In the genomic region with DNA sequence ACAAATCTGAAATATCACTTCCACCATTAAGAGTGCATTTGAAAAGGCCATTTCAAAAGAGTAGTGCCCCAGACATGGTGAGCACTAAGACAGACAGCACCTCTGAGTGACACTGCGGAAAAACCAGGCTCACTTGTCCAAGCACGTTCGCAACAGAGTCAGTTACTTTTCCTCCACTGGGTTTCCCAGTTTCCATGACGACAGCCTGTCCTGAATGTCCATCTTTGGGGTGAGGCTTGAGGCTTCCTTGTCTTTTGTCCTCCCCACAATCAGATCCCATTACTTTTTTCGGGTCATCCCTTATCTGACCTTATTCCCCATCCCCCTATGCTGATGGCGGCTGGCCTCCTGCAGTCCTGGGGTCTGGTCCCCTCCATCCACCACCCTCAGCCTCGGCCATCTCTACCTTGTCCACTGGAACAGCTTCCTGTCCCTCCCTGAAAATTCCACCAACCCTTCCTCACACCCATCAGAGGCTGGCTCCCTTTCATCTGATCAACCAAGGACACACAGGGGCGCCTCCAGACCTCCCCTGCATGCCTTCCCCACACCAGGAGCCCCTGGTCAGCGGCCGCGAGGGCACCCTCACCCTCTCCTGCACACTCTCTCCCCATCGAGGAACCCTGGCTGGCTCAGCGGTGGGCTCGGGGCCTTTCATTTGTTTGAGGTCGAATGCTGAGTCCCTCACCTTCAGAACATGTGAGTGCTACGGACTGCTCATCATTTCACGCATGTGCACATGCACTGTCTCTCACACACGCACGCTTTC, we compare ENCODE assay signal across 15 cellular contexts.
DNase-seq lines count a peak whose midpoint lies in the region; ATAC-seq and TF ChIP-seq lines count a peak whose summit lies in the region.
"Had no signal": no experiment of that assay in that cellular context is flagged by ENCODE, and none has a peak within 500 bp of the region (broad histone marks: within the 10 kb centered on the region; RNA-seq: fewer than 3 reads in every experiment).

No MANE protein-coding gene starts in this region.

- H2BK15ac ChIP-seq in H9 (ENCODE audit: low read depth, low read length): no peak overlapping the region

- no peaks in the 10 kb centered on the region for H4K20me1 ChIP-seq in H9 (ENCODE audit: control insufficient read depth, insufficient read depth, insufficient read length)

- H3K9ac ChIP-seq in H9 (ENCODE audit: extremely low read depth, insufficient read length, low read length): no peak overlapping the region

- no peak overlapping the region for H3K27ac ChIP-seq in H9 (ENCODE audit: insufficient read length, low read depth, low read length)
- H3K27ac ChIP-seq in KOPT-K1 (ENCODE audit: low read depth, low read length, poor library complexity, severe bottlenecking): peak overlapping the region; percentile 70
- H3K27ac ChIP-seq in sigmoid colon: no peak overlapping the region

- no peak for DNase-seq in H9
- peak; percentile 36 for DNase-seq in islet precursor cell
- peak; percentile 38 for DNase-seq in sigmoid colon
- no peak for DNase-seq in WTC11 (ENCODE audit: low spot score)
- DNase-seq in retina: no peak
- no peak for DNase-seq in stimulated activated CD4-positive, alpha-beta T cell treated with anti-CD3 and anti-CD28 coated beads, Interleukin-4, amount 100 ng/mL, for 4 hours
- DNase-seq: CD8-positive, alpha-beta T cell; Karpas-422; NCI-H1105 treated with DMSO at 0.1 percent for 48 hours; NCI-H187; NCI-H510A; SHP77 had no signal

- H2BK20ac ChIP-seq in H9 (ENCODE audit: low read depth, low read length, poor library complexity, severe bottlenecking): no peak overlapping the region

- CTCF ChIA-PET in WTC11 (lab: Charles Lee): no interaction called here

- ATAC-seq in WTC11: no peak
- ATAC-seq: CD8-positive, alpha-beta T cell; GM23338; Panc1 had no signal

- no peak overlapping the region for H4K8ac ChIP-seq in H9 (replicated peaks; ENCODE audit: insufficient read length, low read depth, low read length)

- H4K5ac ChIP-seq in H9 (ENCODE audit: insufficient read length, low read depth, low read length): no peak overlapping the region

- no peak for TF ChIP-seq EP300 in sigmoid colon (IDR thresholded peaks at IDR 0.05)

- POLR2A ChIA-PET in WTC11 (lab: Charles Lee): no interaction called here

- H3K79me1 ChIP-seq in H9 (ENCODE audit: insufficient read depth, low read depth, low read length, poor library complexity, severe bottlenecking): no peaks in the 10 kb centered on the region

- H3T11ph ChIP-seq in H9 (ENCODE audit: low read length): no peak overlapping the region

- no peaks in the 10 kb centered on the region for H3K23me2 ChIP-seq in H9 (ENCODE audit: insufficient read length, low read depth, low read length, poor library complexity, severe bottlenecking)

- H3K27ac Mint-ChIP-seq in H9 (no peak overlapping the region), WTC11 (no peak overlapping the region)
- H3K27ac Mint-ChIP-seq: CD8-positive, alpha-beta T cell; GM23338 had no signal

- no peak for TF ChIP-seq CTCF in H9 (conservative IDR thresholded peaks at IDR 0.05)
- TF ChIP-seq CTCF in sigmoid colon (IDR thresholded peaks at IDR 0.05): no peak
- no peak for TF ChIP-seq CTCF in WTC11 (IDR thresholded peaks at IDR 0.05)

- H3K27me3 Mint-ChIP-seq in H9 (ENCODE audit: low read depth): peaks cover 85% of the 10 kb centered on the region
- peaks cover 3% of the 10 kb centered on the region for H3K27me3 Mint-ChIP-seq in WTC11 (ENCODE audit: low read depth)

- H3K4me3 ChIP-seq in sigmoid colon: no peak overlapping the region
- H3K4me3 ChIP-seq: GM23338 had no signal

- no peak overlapping the region for H3K56ac ChIP-seq in H9 (ENCODE audit: insufficient read length, low read depth, low read length)

- no peaks in the 10 kb centered on the region; the same call in 1 of the 2 replicates for H3K27me3 ChIP-seq in H9 (ENCODE audit: insufficient read depth, low read length)
- peaks cover 0 to 45% (median 27%) of the 10 kb centered on the region in 3 donors for H3K27me3 ChIP-seq in sigmoid colon

- no peaks in the 10 kb centered on the region for H3K36me3 Mint-ChIP-seq in H9 (ENCODE audit: insufficient read depth in 1 of 3, low read depth in 3 of 3)
- H3K36me3 Mint-ChIP-seq in WTC11: peaks cover 7% of the 10 kb centered on the region; the same call in 1 of the 2 replicates
- H3K36me3 Mint-ChIP-seq: CD8-positive, alpha-beta T cell had no signal

- H3K18ac ChIP-seq in H9 (ENCODE audit: insufficient read length, low read depth, low read length): no peak overlapping the region

- no peak overlapping the region for H2AFZ ChIP-seq in H9 (ENCODE audit: low read length)
- H2AFZ ChIP-seq: GM23338 had no signal

- H3K9me3 ChIP-seq in H9 (ENCODE audit: control insufficient read depth, low read depth, low read length): no peaks in the 10 kb centered on the region
- H3K9me3 ChIP-seq in KOPT-K1 (ENCODE audit: insufficient read depth, low read length, poor library complexity, severe bottlenecking): peaks cover 4% of the 10 kb centered on the region
- H3K9me3 ChIP-seq in sigmoid colon: no peaks in the 10 kb centered on the region

- no peak overlapping the region for H3K4ac ChIP-seq in H9 (ENCODE audit: low read depth, low read length)

- no peak overlapping the region for H4K91ac ChIP-seq in H9 (ENCODE audit: insufficient read length, low read depth, low read length)

- no CpG with 5 or more reads among the region's 19 CpGs for WGBS in H9 (ENCODE audit: extremely low coverage, insufficient read length, low lambda C conversion rate)
- WGBS in sigmoid colon, 2 donors: 83% methylated on average over 19 of the region's 19 CpGs

- H3K4me2 ChIP-seq in H9 (ENCODE audit: insufficient read depth, insufficient read length, low read length): no peak overlapping the region
- H3K4me2 ChIP-seq: GM23338 had no signal

- H2BK5ac ChIP-seq in H9 (ENCODE audit: insufficient read length, low read length): no peak overlapping the region

- H2BK12ac ChIP-seq in H9 (ENCODE audit: insufficient read length, low read depth, low read length): no peak overlapping the region

- intact Hi-C loops in sigmoid colon (cut with DNase I): no loop called here

- no peaks in the 10 kb centered on the region for H3K4me1 ChIP-seq in H9 (ENCODE audit: insufficient read depth, low read length)
- no peaks in the 10 kb centered on the region for H3K4me1 ChIP-seq in sigmoid colon

- no peak overlapping the region for H2AK5ac ChIP-seq in H9 (ENCODE audit: insufficient read length, low read length)

- no peak overlapping the region for H2BK120ac ChIP-seq in H9 (ENCODE audit: low read depth, low read length, poor library complexity, severe bottlenecking)

- peaks cover 0 to 3% of the 10 kb centered on the region in 2 experiments; a peak in 1 of 4 replicates for H3K4me1 Mint-ChIP-seq in H9
- no peaks in the 10 kb centered on the region for H3K4me1 Mint-ChIP-seq in WTC11
- H3K4me1 Mint-ChIP-seq: GM23338 had no signal

- no peaks in the 10 kb centered on the region for H3K36me3 ChIP-seq in KOPT-K1 (ENCODE audit: insufficient read depth, low read length)
- H3K36me3 ChIP-seq in sigmoid colon: no peaks in the 10 kb centered on the region

- H3K9me3 Mint-ChIP-seq in H9 (peaks cover 2 to 3% of the 10 kb centered on the region in 2 experiments; a peak in 4 of 5 replicates), WTC11 (peaks cover 8% of the 10 kb centered on the region; the same call in 1 of the 2 replicates)

- no peaks in the 10 kb centered on the region for H3K79me2 ChIP-seq in H9 (ENCODE audit: insufficient read depth, low read length)

- no peak for TF ChIP-seq POLR2A in sigmoid colon (IDR thresholded peaks at IDR 0.05)

- H3K23ac ChIP-seq in H9 (ENCODE audit: insufficient read length, low read depth, low read length): no peak overlapping the region

- H3K4me3 Mint-ChIP-seq in H9 (no peak overlapping the region), WTC11 (no peak overlapping the region)
- H3K4me3 Mint-ChIP-seq: CD8-positive, alpha-beta T cell; GM23338 had no signal

- H3K14ac ChIP-seq in H9 (ENCODE audit: insufficient read depth, low read length): peak overlapping the region; percentile 45; the same call in 1 of the 2 replicates

TF ChIP-seq in WTC11, 78 proteins besides CTCF, POLR2A, EP300 and RAD21 (continues in another document):
- TF ChIP-seq, protein P1, sequence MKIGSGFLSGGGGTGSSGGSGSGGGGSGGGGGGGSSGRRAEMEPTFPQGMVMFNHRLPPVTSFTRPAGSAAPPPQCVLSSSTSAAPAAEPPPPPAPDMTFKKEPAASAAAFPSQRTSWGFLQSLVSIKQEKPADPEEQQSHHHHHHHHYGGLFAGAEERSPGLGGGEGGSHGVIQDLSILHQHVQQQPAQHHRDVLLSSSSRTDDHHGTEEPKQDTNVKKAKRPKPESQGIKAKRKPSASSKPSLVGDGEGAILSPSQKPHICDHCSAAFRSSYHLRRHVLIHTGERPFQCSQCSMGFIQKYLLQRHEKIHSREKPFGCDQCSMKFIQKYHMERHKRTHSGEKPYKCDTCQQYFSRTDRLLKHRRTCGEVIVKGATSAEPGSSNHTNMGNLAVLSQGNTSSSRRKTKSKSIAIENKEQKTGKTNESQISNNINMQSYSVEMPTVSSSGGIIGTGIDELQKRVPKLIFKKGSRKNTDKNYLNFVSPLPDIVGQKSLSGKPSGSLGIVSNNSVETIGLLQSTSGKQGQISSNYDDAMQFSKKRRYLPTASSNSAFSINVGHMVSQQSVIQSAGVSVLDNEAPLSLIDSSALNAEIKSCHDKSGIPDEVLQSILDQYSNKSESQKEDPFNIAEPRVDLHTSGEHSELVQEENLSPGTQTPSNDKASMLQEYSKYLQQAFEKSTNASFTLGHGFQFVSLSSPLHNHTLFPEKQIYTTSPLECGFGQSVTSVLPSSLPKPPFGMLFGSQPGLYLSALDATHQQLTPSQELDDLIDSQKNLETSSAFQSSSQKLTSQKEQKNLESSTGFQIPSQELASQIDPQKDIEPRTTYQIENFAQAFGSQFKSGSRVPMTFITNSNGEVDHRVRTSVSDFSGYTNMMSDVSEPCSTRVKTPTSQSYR (CRISPR knock-in tag; IDR thresholded peaks at IDR 0.05): no peak

Comparison
In these comparisons a context has a peak if more than half of its experiments do, and no peak if none do; other contexts are left out.
1. DNase-seq: peak in islet precursor cell (single experiment) and sigmoid colon (single experiment); none in H9 (single experiment), WTC11 (single experiment), retina (single experiment) and stimulated activated CD4-positive, alpha-beta T cell treated with anti-CD3 and anti-CD28 coated beads, Interleukin-4, amount 100 ng/mL, for 4 hours (0 of 2).